ENCODE assay signal across 26 cellular contexts in the genomic region with DNA sequence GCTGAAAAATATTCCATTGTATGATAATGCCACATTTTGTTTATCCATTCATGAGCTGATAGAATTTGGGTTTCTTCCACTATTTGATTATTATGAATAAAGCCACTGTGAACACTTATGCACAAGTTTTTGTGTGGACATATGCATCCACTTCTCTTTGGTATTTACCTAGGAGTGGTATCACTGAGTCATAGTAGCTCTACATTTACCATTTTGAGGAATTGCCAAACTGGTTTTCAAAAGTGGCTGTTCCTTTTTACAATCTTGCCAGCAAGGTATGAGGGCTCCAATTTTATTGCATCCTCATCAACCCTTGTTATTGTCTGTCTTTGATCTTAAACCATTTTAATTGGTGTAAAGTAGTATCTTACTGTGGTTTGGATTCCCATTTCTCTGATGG.
"Had no signal": no experiment of that assay in that cellular context is flagged by ENCODE, and none has a peak within 500 bp of the region (broad histone marks: within the 10 kb centered on the region; RNA-seq: fewer than 3 reads in every experiment).

No MANE protein-coding gene starts in this region.

- FAIRE-seq: pancreas had no signal

- H3K4me3 Mint-ChIP-seq: mesothelial cell of epicardium; naive B cell; natural killer cell treated with Interleukin-12 subunit alpha and Interleukin-12 subunit beta and Interleukin-15 and Interleukin-18, amount 100 ng/mL, for 72 hours; stimulated activated naive CD8-positive, alpha-beta T cell treated with anti-CD3 and anti-CD28 coated beads, Interleukin-15, Interleukin-2, amounts not matched to agents 100 ng/mL and 50 ng/mL, for 24 hours; type B pancreatic cell had no signal

- DNase-seq: islet precursor cell; kidney glomerular epithelial cell; left cardiac atrium; lower lobe of right lung; mesendoderm; naive B cell; pancreas; posterior cingulate gyrus; retina; right cardiac atrium; stimulated activated CD4-positive, alpha-beta T cell treated with anti-CD3 and anti-CD28 coated beads, Interleukin-12 subunit alpha, Interleukin-12 subunit beta, amount 100 ng/mL, for 4 hours; stimulated activated CD4-positive, alpha-beta T cell treated with anti-CD3 and anti-CD28 coated beads, Interleukin-15, amount 100 ng/mL, for 24 hours; stimulated activated CD4-positive, alpha-beta T cell treated with anti-CD3 and anti-CD28 coated beads, Interleukin-2, amount 100 ng/mL, for 24 hours; stimulated activated CD4-positive, alpha-beta T cell treated with anti-CD3 and anti-CD28 coated beads, Interleukin-4, amount 100 ng/mL, for 1 hour; stimulated activated naive CD4-positive, alpha-beta T cell; uterus had no signal

- ATAC-seq: left cardiac atrium; left lobe of liver; lower lobe of right lung; natural killer cell treated with Interleukin-12 subunit alpha and Interleukin-12 subunit beta and Interleukin-15 and Interleukin-18, amount 100 ng/mL, for 72 hours; pancreas; right cardiac atrium; sciatic nerve had no signal

- H3K4me1 ChIP-seq: lower lobe of right lung, pancreas, prostate gland, uterus had no signal

- H3K27ac ChIP-seq: hepatocyte, lower lobe of right lung, pancreas, prostate gland, skin epidermis, tibial nerve, uterus had no signal

- H3K4me1 Mint-ChIP-seq: naive B cell had no signal

- H3K27ac Mint-ChIP-seq: mesothelial cell of epicardium; naive B cell; natural killer cell treated with Interleukin-12 subunit alpha and Interleukin-12 subunit beta and Interleukin-15 and Interleukin-18, amount 100 ng/mL, for 72 hours; stimulated activated naive CD8-positive, alpha-beta T cell treated with anti-CD3 and anti-CD28 coated beads, Interleukin-15, Interleukin-2, amounts not matched to agents 100 ng/mL and 50 ng/mL, for 24 hours; type B pancreatic cell had no signal

- H3K36me3 Mint-ChIP-seq: mesothelial cell of epicardium; naive B cell; natural killer cell treated with Interleukin-12 subunit alpha and Interleukin-12 subunit beta and Interleukin-15 and Interleukin-18, amount 100 ng/mL, for 72 hours; type B pancreatic cell had no signal

- H2AFZ ChIP-seq: hepatocyte had no signal

- H3K36me3 ChIP-seq: lower lobe of right lung, pancreas, prostate gland, tibial nerve, uterus had no signal

- H3K4me3 ChIP-seq: hepatocyte, lower lobe of right lung, pancreas, prostate gland, skin epidermis, tibial nerve, uterus had no signal

- H3K9me3 ChIP-seq: lower lobe of right lung, pancreas, prostate gland, tibial nerve, uterus had no signal

- H3K9me3 Mint-ChIP-seq: natural killer cell treated with Interleukin-12 subunit alpha and Interleukin-12 subunit beta and Interleukin-15 and Interleukin-18, amount 100 ng/mL, for 72 hours; stimulated activated naive CD8-positive, alpha-beta T cell treated with anti-CD3 and anti-CD28 coated beads, Interleukin-15, Interleukin-2, amounts not matched to agents 100 ng/mL and 50 ng/mL, for 24 hours; type B pancreatic cell had no signal

- H3K4me2 ChIP-seq: hepatocyte had no signal

- H3K27me3 ChIP-seq: hepatocyte, pancreas, tibial nerve, uterus had no signal

- H3K79me2 ChIP-seq: hepatocyte had no signal

- H3K27me3 Mint-ChIP-seq: type B pancreatic cell had no signal
